ENCODE assay signal across 13 cellular contexts in genomic region chr15:52115598-52116427, GRCh38. TPM values are rescaled to one million over a fixed set of nuclear protein-coding genes. Genes with fewer than 3 reads are reported as not detected.
A peak's percentile ranks its signal among the peaks of the same experiment; 100 is the strongest.
DNase-seq lines count a peak whose midpoint lies in the region; ATAC-seq and TF ChIP-seq lines count a peak whose summit lies in the region.
"Had no signal": no experiment of that assay in that cellular context is flagged by ENCODE, and none has a peak within 500 bp of the region (broad histone marks: within the 10 kb centered on the region; RNA-seq: fewer than 3 reads in every experiment).

No MANE protein-coding gene starts in this region.

- no peaks in the 10 kb centered on the region for H3K9me3 ChIP-seq in OCI-LY3 (ENCODE audit: insufficient read depth, low read length)
- H3K9me3 ChIP-seq in mucosa of rectum (ENCODE audit: control insufficient read depth in 2 of 2, low read length in 2 of 2): no peaks in the 10 kb centered on the region

- no peaks in the 10 kb centered on the region for H4K20me1 ChIP-seq in OCI-LY3 (ENCODE audit: insufficient read depth, low read length)

- H3K27ac ChIP-seq in OCI-LY3 (ENCODE audit: low read length) (no peak overlapping the region), mucosa of rectum (ENCODE audit: low read depth in 2 of 2, low read length in 2 of 2) (peak overlapping the region; percentile 54 to 68)

- intact Hi-C loops in Right ventricle myocardium inferior (cut with DNase I): no loop called here

- no peak for ATAC-seq in Right ventricle myocardium inferior
- no peak for ATAC-seq in omental fat pad (ENCODE audit: low FRiP score)
- ATAC-seq: Panc1 had no signal

- H3K4me3 ChIP-seq in OCI-LY3 (ENCODE audit: low read length) (no peak overlapping the region), mucosa of rectum (ENCODE audit: low read length in 2 of 2) (peak overlapping the region in 1 of 2 donors; percentile 5)

- in situ Hi-C loops in G401 (cut with HindIII; ENCODE audit: low sequenced_read_pairs): no loop called here

- TF ChIP-seq CTCF in OCI-LY3 (IDR thresholded peaks at IDR 0.05; ENCODE audit: low read depth, low read length) (no peak), omental fat pad (IDR thresholded peaks at IDR 0.05) (no peak)

- H3K36me3 ChIP-seq in OCI-LY3 (replicated peaks; ENCODE audit: low read depth, low read length) (no peaks in the 10 kb centered on the region), mucosa of rectum (ENCODE audit: control insufficient read depth in 2 of 2, insufficient read depth in 2 of 2, low read length in 2 of 2) (no peaks in the 10 kb centered on the region)

- H3K79me2 ChIP-seq in OCI-LY3 (ENCODE audit: low read length): no peaks in the 10 kb centered on the region

- H3K4me2 ChIP-seq in OCI-LY3 (ENCODE audit: low read length): peak overlapping the region; percentile 16

- no peak overlapping the region for H2AFZ ChIP-seq in OCI-LY3 (ENCODE audit: low read depth, low read length)

- DNase-seq in G401 (ENCODE audit: low spot score) (peak; percentile 44), dermis blood vessel endothelial cell (peak; percentile 76), Right ventricle myocardium inferior (ENCODE audit: missing footprints) (no peak), NCI-H2081 (lab: John Stamatoyannopoulos, UW) (no peak), omental fat pad (ENCODE audit: low spot score) (no peak), mesenteric fat pad (ENCODE audit: low spot score) (no peak)
- DNase-seq: left cardiac atrium, nephron progenitor cell, substantia nigra had no signal

- H3K27me3 ChIP-seq in OCI-LY3 (ENCODE audit: low read depth, low read length): no peaks in the 10 kb centered on the region
- H3K27me3 ChIP-seq in mucosa of rectum (ENCODE audit: control insufficient read depth in 2 of 2, insufficient read depth in 2 of 2, low read length in 2 of 2): peaks cover 0 to 2% of the 10 kb centered on the region in 2 donors

- no peak overlapping the region for H3K9ac ChIP-seq in OCI-LY3 (ENCODE audit: low read length)
- no peak overlapping the region for H3K9ac ChIP-seq in mucosa of rectum (ENCODE audit: low read depth in 1 of 2, low read length in 2 of 2)

- H3K4me1 ChIP-seq in OCI-LY3 (ENCODE audit: low read length) (peaks cover 27% of the 10 kb centered on the region), mucosa of rectum (ENCODE audit: control insufficient read depth in 2 of 2, insufficient read depth in 2 of 2, low read length in 2 of 2) (peaks cover 11 to 12% of the 10 kb centered on the region in 2 donors)

RNA-seq across cellular contexts. Expression of gene BCL2L10, which starts 3.2 kb away (rescaled TPM):
- total RNA-seq in G401 (2014; rRNA removed; shearing (Covaris generic)): not detected in 2 replicates
- total RNA-seq in dermis blood vessel endothelial cell: 0.51 and 1.7 TPM in 2 replicates
- total RNA-seq in Right ventricle myocardium inferior: not detected
- total RNA-seq in omental fat pad: under 1 TPM in 2 of 4 donors, not detected in 2; 0.56 to 0.72 TPM
- not detected for total RNA-seq in mesenteric fat pad
- total RNA-seq: left cardiac atrium, skeletal muscle tissue had no signal

Comparison
In these comparisons a context has a peak if more than half of its experiments do, and no peak if none do; other contexts are left out.
1. DNase-seq: peak in G401 (single experiment) and dermis blood vessel endothelial cell (single experiment); none in Right ventricle myocardium inferior (single experiment), NCI-H2081 (0 of 2), omental fat pad (single experiment) and mesenteric fat pad (single experiment).